In the genomic region with DNA sequence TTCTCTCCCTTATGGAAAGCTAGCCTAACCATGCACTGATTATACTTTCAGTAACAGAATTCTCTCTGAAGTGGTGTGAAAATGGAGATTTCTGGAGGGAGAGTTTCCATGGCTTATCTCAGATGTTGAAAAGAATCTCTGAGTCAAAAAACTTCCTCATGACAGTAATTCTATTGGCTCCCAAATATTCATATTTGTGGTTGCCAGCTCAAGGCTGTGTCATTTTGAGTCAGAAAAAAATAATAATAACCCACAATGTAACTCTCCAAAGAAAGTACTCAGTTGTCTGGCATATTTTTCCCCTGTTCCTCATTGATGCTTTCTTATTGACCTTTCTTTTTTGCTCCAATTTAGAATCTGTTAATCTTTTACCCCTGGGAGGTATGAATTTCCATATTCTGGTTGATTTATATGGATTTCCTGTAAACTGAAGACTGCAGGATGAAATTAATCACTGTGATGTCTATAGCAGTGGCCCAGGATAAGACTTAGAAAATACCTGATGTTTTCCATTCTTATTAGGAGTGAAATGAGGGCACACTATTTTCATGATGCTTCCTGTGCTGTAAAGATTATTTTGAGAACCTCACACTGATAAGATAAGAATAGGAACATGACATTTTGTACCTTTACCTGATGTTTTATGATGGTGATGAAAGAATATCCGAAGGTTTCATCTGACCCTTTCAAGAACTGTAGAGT, we compare ENCODE assay signal across 14 cellular contexts.
DNase-seq lines count a peak whose midpoint lies in the region; ATAC-seq, FAIRE-seq and TF ChIP-seq lines count a peak whose summit lies in the region.
"Had no signal": no experiment of that assay in that cellular context is flagged by ENCODE, and none has a peak within 500 bp of the region (broad histone marks: within the 10 kb centered on the region; RNA-seq: fewer than 3 reads in every experiment).

No MANE protein-coding gene starts in this region.

- H3K4me3 ChIP-seq in ACC112 (ENCODE audit: low read depth, low read length) (peak overlapping the region; percentile 40), ascending aorta (no peak overlapping the region)
- H3K4me3 ChIP-seq: BLaER1 treated with 17β-estradiol and CSF1 and Interleukin-3, amounts not matched to agents 10 nM and 100 nM; pancreas had no signal

- peak; percentile 50 for FAIRE-seq in H54 (lab: Jason Lieb, UNC)
- FAIRE-seq: pancreas had no signal

- H2AFZ ChIP-seq in ACC112 (ENCODE audit: low read length, unreplicated experiment): peak overlapping the region; percentile 91

- peaks cover 32% of the 10 kb centered on the region for H3K4me1 ChIP-seq in ACC112 (ENCODE audit: control insufficient read depth, insufficient read depth, low read length, unreplicated experiment)
- H3K4me1 ChIP-seq in ascending aorta: no peaks in the 10 kb centered on the region
- H3K4me1 ChIP-seq: BLaER1 treated with 17β-estradiol and CSF1 and Interleukin-3, amounts not matched to agents 10 nM and 100 nM; pancreas had no signal

- peak overlapping the region; percentile 97 for H3K27ac ChIP-seq in ACC112 (ENCODE audit: low read depth, low read length)
- no peak overlapping the region for H3K27ac ChIP-seq in ascending aorta
- H3K27ac ChIP-seq: BLaER1 treated with 17β-estradiol and CSF1 and Interleukin-3, amounts not matched to agents 10 nM and 100 nM; pancreas had no signal

- no peaks in the 10 kb centered on the region for H3K9me3 ChIP-seq in ascending aorta
- H3K9me3 ChIP-seq: BLaER1 treated with 17β-estradiol and CSF1 and Interleukin-3, amounts not matched to agents 10 nM and 100 nM; pancreas had no signal

- no peaks in the 10 kb centered on the region for H3K36me3 ChIP-seq in ACC112 (ENCODE audit: insufficient read depth, low read length)
- H3K36me3 ChIP-seq in ascending aorta: no peaks in the 10 kb centered on the region
- H3K36me3 ChIP-seq: BLaER1 treated with 17β-estradiol and CSF1 and Interleukin-3, amounts not matched to agents 10 nM and 100 nM; pancreas had no signal

- intact Hi-C loops in ascending aorta (cut with DNase I): no loop called here

- peak; percentile 3 for DNase-seq in H54 (ENCODE audit: insufficient read length, low spot score)
- peak; percentile 88 for DNase-seq in astrocyte of the hippocampus (ENCODE audit: low read depth, low spot score)
- peak; percentile 40 for DNase-seq in hepatic stellate cell (ENCODE audit: low spot score)
- DNase-seq in activated effector memory CD4-positive, alpha-beta T cell treated with anti-CD3 and anti-CD28 coated beads, Interleukin-2, amount 50 U/mL, for 16 hours: no peak
- DNase-seq in iPS-NIHi7 (ENCODE audit: extremely low spot score): no peak
- no peak for DNase-seq in ascending aorta (ENCODE audit: low spot score in 2 of 2)
- DNase-seq: activated CD4-positive, alpha-beta T cell treated with anti-CD3 and anti-CD28 coated beads, Interleukin-2, amount 10 ng/mL, durations not matched to agents 7 days and 5 days; NCI-H2107; pancreas; T-helper 17 cell had no signal

- TF ChIP-seq CTCF in ascending aorta (IDR thresholded peaks at IDR 0.05): no peak

- H3K27me3 ChIP-seq in ACC112 (ENCODE audit: insufficient read depth, low read length): no peaks in the 10 kb centered on the region
- H3K27me3 ChIP-seq in ascending aorta: no peaks in the 10 kb centered on the region
- H3K27me3 ChIP-seq: BLaER1 treated with 17β-estradiol and CSF1 and Interleukin-3, amounts not matched to agents 10 nM and 100 nM; pancreas had no signal

- no peak for ATAC-seq in HG02884 (IDR thresholded peaks at IDR 0.05; ENCODE audit: unreplicated experiment)
- ATAC-seq: stimulated activated memory B cell treated with anti-CD40 and anti-IgM and Interleukin-4, amounts not matched to agents 10 μg/mL and 1 μg/mL and 100 μg/mL, for 72 hours; T-helper 17 cell had no signal

- no peak for TF ChIP-seq POLR2A in H54 (IDR thresholded peaks at IDR 0.05; ENCODE audit: low read depth, low read length)

- no peaks in the 10 kb centered on the region for H3K79me2 ChIP-seq in ACC112 (ENCODE audit: control insufficient read depth, insufficient read depth, low read length, unreplicated experiment)

Comparison
In these comparisons a context has a peak if more than half of its experiments do, and no peak if none do; other contexts are left out.
1. DNase-seq: peak in H54 (single experiment), astrocyte of the hippocampus (single experiment) and hepatic stellate cell (single experiment); none in activated effector memory CD4-positive, alpha-beta T cell treated with anti-CD3 and anti-CD28 coated beads, Interleukin-2, amount 50 U/mL, for 16 hours (single experiment), iPS-NIHi7 (single experiment) and ascending aorta (0 of 2).